Comparison of ENCODE assay signal across 1 cellular context in the genomic region with DNA sequence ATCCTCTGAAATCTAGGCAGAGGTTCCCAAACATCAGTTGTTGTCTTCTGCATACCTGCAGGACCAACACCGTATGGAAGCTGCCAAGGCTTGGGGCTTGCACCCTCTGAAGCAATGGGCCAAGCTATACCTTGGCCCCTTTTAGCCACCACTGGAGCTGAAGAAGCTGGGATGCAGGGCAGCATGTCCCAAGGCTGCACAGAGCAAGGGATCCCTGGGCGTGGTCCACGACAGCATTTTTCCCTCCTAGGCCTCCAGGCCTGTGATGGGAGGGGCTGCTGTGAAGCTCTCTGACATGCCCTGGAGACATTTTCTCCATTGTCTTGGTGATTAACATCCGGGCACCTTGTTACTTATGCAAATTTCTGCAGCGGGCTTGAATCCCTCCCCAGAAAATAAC.
TF ChIP-seq lines count a peak whose summit lies in the region.

No MANE protein-coding gene starts in this region.

TF ChIP-seq in K562, 482 proteins besides CTCF, POLR2A, EP300 and RAD21:
- TF ChIP-seq CBX1 (IDR thresholded peaks at IDR 0.05; ENCODE audit: low read depth) (peak; percentile 69; the same call in 1 of the 2 replicates), CBX3 (IDR thresholded peaks at IDR 0.05; ENCODE audit: borderline replicate concordance in 1 of 2, low read length in 2 of 2) (peak in 1 of 2 experiments; percentile 65; a peak in 1 of 3 replicates), TRIM28 (IDR thresholded peaks at IDR 0.05) (peak; percentile 64; the same call in 1 of the 2 replicates), ZFP36 (IDR thresholded peaks at IDR 0.05; ENCODE audit: low read depth, low read length, partially characterized antibody) (peak; percentile 87), CBX5 (IDR thresholded peaks at IDR 0.05; ENCODE audit: borderline replicate concordance, low read depth) (peak; percentile 81)
